ENCODE assay signal across 20 cellular contexts in genomic region chr10:50560370-50560769, GRCh38.
A peak's percentile ranks its signal among the peaks of the same experiment; 100 is the strongest.
DNase-seq lines count a peak whose midpoint lies in the region; ATAC-seq, FAIRE-seq and TF ChIP-seq lines count a peak whose summit lies in the region.
"Had no signal": no experiment of that assay in that cellular context is flagged by ENCODE, and none has a peak within 500 bp of the region (broad histone marks: within the 10 kb centered on the region; RNA-seq: fewer than 3 reads in every experiment).

No MANE protein-coding gene starts in this region.

- peaks cover 5% of the 10 kb centered on the region for H3K79me2 ChIP-seq in HepG2 (ENCODE audit: insufficient read depth, low read length)

- intact Hi-C loops in right lobe of liver (cut with DNase I) = no loop called here
- intact Hi-C loops in HepG2 (cut with micrococcal nuclease; ENCODE audit: unreplicated experiment) = no loop called here

- TF ChIP-seq POLR2A in right lobe of liver (IDR thresholded peaks at IDR 0.05) (no peak), HepG2 (IDR thresholded peaks at IDR 0.05; ENCODE audit: insufficient read depth in 1 of 2, low read depth in 2 of 2, low read length in 2 of 2) (no peak), erythroblast (IDR thresholded peaks at IDR 0.05; ENCODE audit: low read length) (no peak)

- H3K27me3 ChIP-seq in right lobe of liver (no peaks in the 10 kb centered on the region), HepG2 (ENCODE audit: control insufficient read depth in 1 of 2, insufficient read depth in 2 of 2, low read length in 2 of 2) (no peaks in the 10 kb centered on the region), small intestine (ENCODE audit: control insufficient read depth in 2 of 2, insufficient read depth in 2 of 2, low read length in 2 of 2) (no peaks in the 10 kb centered on the region)

- H3K9me3 ChIP-seq in right lobe of liver (no peaks in the 10 kb centered on the region), HepG2 (ENCODE audit: low read length) (no peaks in the 10 kb centered on the region), small intestine (ENCODE audit: control insufficient read depth, low read depth) (no peaks in the 10 kb centered on the region)
- H3K9me3 ChIP-seq: A549, Caco-2 had no signal

- no peak overlapping the region for H2AFZ ChIP-seq in HepG2 (ENCODE audit: low read length)
- H2AFZ ChIP-seq: GM23338 had no signal

- no peak for FAIRE-seq in HepG2 (lab: Jason Lieb, UNC)
- peak; percentile 99 for FAIRE-seq in frontal cortex (lab: Jason Lieb, UNC)
- peak; percentile 99 for FAIRE-seq in small intestine (lab: Jason Lieb, UNC)
- FAIRE-seq: A549, D721Med, GM12892, GM18507, H54 had no signal

- no peak overlapping the region for H3K4me2 ChIP-seq in HepG2 (ENCODE audit: low read depth, low read length)
- H3K4me2 ChIP-seq: A549 had no signal

- no peak for ATAC-seq in right lobe of liver
- no peak for ATAC-seq in HepG2
- ATAC-seq in GM18907 (IDR thresholded peaks at IDR 0.05; ENCODE audit: unreplicated experiment) = no peak
- no peak for ATAC-seq in HG03354 (IDR thresholded peaks at IDR 0.05; ENCODE audit: poor library complexity, severe bottlenecking, unreplicated experiment)
- ATAC-seq: A549, GM23338 had no signal

- DNase-seq in right lobe of liver (no peak), HepG2 (ENCODE audit: low spot score) (no peak), frontal cortex (ENCODE audit: low spot score in 2 of 2) (no peak), small intestine (no peak), erythroblast (lab: John Stamatoyannopoulos, UW) (no peak)
- DNase-seq: AML-193; Caco-2; CD4-positive, alpha-beta T cell; HCEC 1CT; HFFc6 had no signal

- H3K4me3 ChIP-seq in right lobe of liver (no peak overlapping the region), HepG2 (replicated peaks in 1 of 3; ENCODE audit: insufficient read depth in 1 of 3, low read depth in 2 of 3, low read length in 3 of 3) (no peak overlapping the region), small intestine (ENCODE audit: low read depth in 1 of 2, low read length in 2 of 2) (no peak overlapping the region)
- H3K4me3 ChIP-seq: A549, GM23338 had no signal

- TF ChIP-seq EP300 in HepG2 (IDR thresholded peaks at IDR 0.05; ENCODE audit: low read depth in 2 of 2, low read length in 2 of 2) (no peak), HepG2 (CRISPR knock-in tag; IDR thresholded peaks at IDR 0.05; ENCODE audit: borderline replicate concordance) (no peak)

- H3K4me1 ChIP-seq in right lobe of liver (peaks cover 0 to 60% (median 22%) of the 10 kb centered on the region in 4 donors), HepG2 (ENCODE audit: insufficient read depth, low read length) (peaks cover 43% of the 10 kb centered on the region), small intestine (ENCODE audit: control insufficient read depth in 2 of 2, insufficient read depth in 1 of 2, low read depth in 1 of 2, low read length in 1 of 2) (peaks cover 0 to 6% of the 10 kb centered on the region in 2 donors)
- H3K4me1 ChIP-seq: A549 had no signal

- in situ Hi-C loops in HepG2 (cut with HindIII; ENCODE audit: extremely low pct_ligation_motif_present, low pct_unique_long_range_greater_than_20kb) = loop anchor here (5.0 kb wide), 1 partner anchor 62 kb away; the partner anchor contains the start of gene SGMS1

- BruUV-seq in HepG2 (replicated peaks; lab: Mats Ljungman, UMichigan) = no TSS peak

- H3K36me3 ChIP-seq in right lobe of liver (no peaks in the 10 kb centered on the region), HepG2 (replicated peaks in 1 of 2; ENCODE audit: control insufficient read depth in 1 of 2, insufficient read depth in 2 of 2, low read length in 2 of 2) (no peaks in the 10 kb centered on the region; a peak in 1 of 5 replicates), small intestine (ENCODE audit: control insufficient read depth in 2 of 2, insufficient read depth in 2 of 2, low read length in 2 of 2) (peaks cover 0 to 3% of the 10 kb centered on the region in 2 donors)

- CTCF ChIA-PET in HepG2 (lab: Yijun Ruan, JAX; ENCODE audit: low intra/inter-chr PET ratio, low total read pairs) = no interaction called here

- WGBS in right lobe of liver (ENCODE audit: insufficient coverage, low coverage, low lambda C conversion rate, missing lambda C conversion rate) = 61% methylated on average over 1 of the region's 1 CpG
- WGBS in HepG2 (ENCODE audit: low lambda C conversion rate) = 98% methylated on average over 1 of the region's 1 CpG
- WGBS in small intestine, 3 donors = 90 to 93% (median 90%) methylated on average over 1 of the region's 1 CpG

- POLR2A ChIA-PET in HepG2 (lab: Yijun Ruan, JAX) = no interaction called here

- no peak overlapping the region for H3K9ac ChIP-seq in HepG2 (ENCODE audit: insufficient read depth, low read depth, low read length)

- no peak for TF ChIP-seq CTCF in right lobe of liver (IDR thresholded peaks at IDR 0.05)
- TF ChIP-seq CTCF in HepG2 (CRISPR knock-in tag; IDR thresholded peaks at IDR 0.05) = no peak

- H4K20me1 ChIP-seq in HepG2 (ENCODE audit: insufficient read depth, low read length) = no peaks in the 10 kb centered on the region

- no peak for TF ChIP-seq RAD21 in HepG2 (CRISPR knock-in tag; IDR thresholded peaks at IDR 0.05)

- peak overlapping the region in 2 of 3 donors; percentile 22 to 26 for H3K27ac ChIP-seq in right lobe of liver
- no peak overlapping the region for H3K27ac ChIP-seq in HepG2 (ENCODE audit: extremely low read length, insufficient read depth, low read length)
- no peak overlapping the region for H3K27ac ChIP-seq in small intestine (ENCODE audit: low read depth in 1 of 2, low read length in 1 of 2)
- H3K27ac ChIP-seq: 22Rv1, A549, C4-2B had no signal

TF ChIP-seq in HepG2, 621 proteins besides CTCF, POLR2A, EP300 and RAD21:
- TF ChIP-seq NONO (IDR thresholded peaks at IDR 0.05) = no peak
- TF ChIP-seq NONO (CRISPR knock-in tag; conservative IDR thresholded peaks at IDR 0.05) = no peak
- no peak for TF ChIP-seq POLR2AphosphoS5 (IDR thresholded peaks at IDR 0.05; ENCODE audit: low read depth, low read length)
- TF ChIP-seq ZNF652 (CRISPR knock-in tag; IDR thresholded peaks at IDR 0.05; ENCODE audit: borderline replicate concordance, low read depth) = no peak
- no peak for TF ChIP-seq NFE2 (CRISPR knock-in tag; IDR thresholded peaks at IDR 0.05)
- TF ChIP-seq TSC22D2 (CRISPR knock-in tag; IDR thresholded peaks at IDR 0.05; ENCODE audit: borderline replicate concordance) = no peak
- no peak for TF ChIP-seq ZNF253 (CRISPR knock-in tag; IDR thresholded peaks at IDR 0.05; ENCODE audit: borderline replicate concordance)
- TF ChIP-seq SRSF1 (optimal IDR thresholded peaks at IDR 0.05; ENCODE audit: low read depth, low read length) = no peak
- no peak for TF ChIP-seq ZNF530 (CRISPR knock-in tag; IDR thresholded peaks at IDR 0.05; ENCODE audit: low read depth)
- no peak for TF ChIP-seq DDIT3 (CRISPR knock-in tag; IDR thresholded peaks at IDR 0.05)
- TF ChIP-seq ZNF841 (CRISPR knock-in tag; IDR thresholded peaks at IDR 0.05; ENCODE audit: borderline replicate concordance) = no peak
- no peak for TF ChIP-seq KAT7 (CRISPR knock-in tag; IDR thresholded peaks at IDR 0.05; ENCODE audit: borderline replicate concordance)
- TF ChIP-seq THAP11 (CRISPR knock-in tag; IDR thresholded peaks at IDR 0.05) = no peak
- TF ChIP-seq ZNF75D (CRISPR knock-in tag; IDR thresholded peaks at IDR 0.05; ENCODE audit: borderline replicate concordance) = no peak
TF ChIP-seq in HepG2: peak in this region for 0.

Comparison
In these comparisons a context has a peak if more than half of its experiments do, and no peak if none do; other contexts are left out.
1. H3K27ac ChIP-seq: peak in right lobe of liver (2 of 3); none in HepG2 (single experiment) and small intestine (0 of 2).